ENCODE assay signal across 10 cellular contexts in genomic region chr11:10752061-10752460, GRCh38. TPM values are rescaled to one million over a fixed set of nuclear protein-coding genes. Genes with fewer than 3 reads are reported as not detected.
DNase-seq lines count a peak whose midpoint lies in the region; ATAC-seq, FAIRE-seq and TF ChIP-seq lines count a peak whose summit lies in the region.
"Had no signal": no experiment of that assay in that cellular context is flagged by ENCODE, and none has a peak within 500 bp of the region (broad histone marks: within the 10 kb centered on the region; RNA-seq: fewer than 3 reads in every experiment).

No MANE protein-coding gene starts in this region.

- no peak for TF ChIP-seq CTCF in astrocyte (IDR thresholded peaks at IDR 0.05; ENCODE audit: insufficient read depth, low read depth, low read length)
- no peak for TF ChIP-seq CTCF in right lobe of liver (IDR thresholded peaks at IDR 0.05)
- no peak for TF ChIP-seq CTCF in type B pancreatic cell (conservative IDR thresholded peaks at IDR 0.05)

- H3K9me3 ChIP-seq in astrocyte (ENCODE audit: insufficient read depth, low read depth, low read length): no peaks in the 10 kb centered on the region
- no peaks in the 10 kb centered on the region for H3K9me3 ChIP-seq in right lobe of liver

- H3K36me3 ChIP-seq in astrocyte (ENCODE audit: insufficient read depth, low read length) (peaks cover 19% of the 10 kb centered on the region), right lobe of liver (peaks cover 0 to 30% (median 8%) of the 10 kb centered on the region in 4 donors)

- H3K4me1 ChIP-seq in astrocyte (ENCODE audit: insufficient read depth, low read length) (peaks cover 8% of the 10 kb centered on the region), right lobe of liver (peaks cover 0 to 14% (median 5%) of the 10 kb centered on the region in 4 donors)

- H4K20me1 ChIP-seq in astrocyte (ENCODE audit: insufficient read depth, low read length): peaks cover 13% of the 10 kb centered on the region

- no peak for DNase-seq in activated naive CD4-positive, alpha-beta T cell treated with anti-CD3 and anti-CD28 coated beads, Interleukin-2, amount 10 ng/mL, durations not matched to agents 7 days and 5 days
- no peak for DNase-seq in activated naive CD4-positive, alpha-beta T cell treated with Interleukin-2 at 50 U/mL for 16 hours
- no peak for DNase-seq in astrocyte (ENCODE audit: low read depth)
- DNase-seq in right lobe of liver: no peak
- no peak for DNase-seq in type B pancreatic cell (ENCODE audit: extremely low spot score, unreplicated experiment)
- DNase-seq in mesenteric fat pad (ENCODE audit: low spot score): no peak
- DNase-seq: NCI-H2171 treated with DMSO at 0.1 percent for 48 hours had no signal

- CTCF ChIA-PET in activated naive CD4-positive, alpha-beta T cell treated with anti-CD3 and anti-CD28 coated beads, Interleukin-2, amount 10 ng/mL, durations not matched to agents 7 days and 5 days (lab: Charles Lee): interaction anchor here (1.0 to 2.7 kb wide), 3 partner anchors 18 to 211 kb away, joined by 3 to 12 read pairs (median 4); partner anchors contain the start of gene RNF141

- peak overlapping the region; percentile 96 for H3K4me3 Mint-ChIP-seq in activated naive CD4-positive, alpha-beta T cell treated with anti-CD3 and anti-CD28 coated beads, Interleukin-2, amount 10 ng/mL, durations not matched to agents 7 days and 5 days
- H3K4me3 Mint-ChIP-seq in astrocyte (ENCODE audit: unreplicated experiment): peak overlapping the region; percentile 96
- peak overlapping the region; percentile 98 for H3K4me3 Mint-ChIP-seq in type B pancreatic cell

- no peak overlapping the region for H3K27ac ChIP-seq in astrocyte (ENCODE audit: low read depth, low read length)
- H3K27ac ChIP-seq in right lobe of liver: peak overlapping the region in 1 of 3 donors; percentile 95

- 9% methylated on average over 2 of the region's 2 CpGs for WGBS in right lobe of liver (ENCODE audit: insufficient coverage, low coverage, low lambda C conversion rate, missing lambda C conversion rate)

- H3K27me3 Mint-ChIP-seq in activated naive CD4-positive, alpha-beta T cell treated with anti-CD3 and anti-CD28 coated beads, Interleukin-2, amount 10 ng/mL, durations not matched to agents 7 days and 5 days: no peaks in the 10 kb centered on the region
- no peaks in the 10 kb centered on the region for H3K27me3 Mint-ChIP-seq in astrocyte (ENCODE audit: low read depth, unreplicated experiment)
- H3K27me3 Mint-ChIP-seq in type B pancreatic cell: no peaks in the 10 kb centered on the region

- peaks cover 35% of the 10 kb centered on the region for H3K4me1 Mint-ChIP-seq in activated naive CD4-positive, alpha-beta T cell treated with anti-CD3 and anti-CD28 coated beads, Interleukin-2, amount 10 ng/mL, durations not matched to agents 7 days and 5 days
- H3K4me1 Mint-ChIP-seq in astrocyte (ENCODE audit: low read depth, unreplicated experiment) (peaks cover 2% of the 10 kb centered on the region), type B pancreatic cell (ENCODE audit: unreplicated experiment) (peaks cover 5% of the 10 kb centered on the region)

- peak overlapping the region; percentile 93 for H3K4me2 ChIP-seq in astrocyte (ENCODE audit: low read length)

- H3K9me3 Mint-ChIP-seq in activated naive CD4-positive, alpha-beta T cell treated with anti-CD3 and anti-CD28 coated beads, Interleukin-2, amount 10 ng/mL, durations not matched to agents 7 days and 5 days: no peaks in the 10 kb centered on the region
- no peaks in the 10 kb centered on the region for H3K9me3 Mint-ChIP-seq in astrocyte (ENCODE audit: unreplicated experiment)
- H3K9me3 Mint-ChIP-seq in type B pancreatic cell: no peaks in the 10 kb centered on the region

- no peaks in the 10 kb centered on the region for H3K27me3 ChIP-seq in astrocyte (ENCODE audit: insufficient read depth, low read length)
- no peaks in the 10 kb centered on the region for H3K27me3 ChIP-seq in right lobe of liver

- peak overlapping the region; percentile 86 for H3K4me3 ChIP-seq in astrocyte (ENCODE audit: insufficient read depth, low read depth, low read length)
- H3K4me3 ChIP-seq in right lobe of liver: peak overlapping the region; percentile 75 to 90 (median 80)

- H3K79me2 ChIP-seq in astrocyte (ENCODE audit: insufficient read depth, low read length): peaks cover 27% of the 10 kb centered on the region

- intact Hi-C loops in right lobe of liver (cut with DNase I): no loop called here

- H3K36me3 Mint-ChIP-seq in activated naive CD4-positive, alpha-beta T cell treated with anti-CD3 and anti-CD28 coated beads, Interleukin-2, amount 10 ng/mL, durations not matched to agents 7 days and 5 days: peaks cover 24% of the 10 kb centered on the region
- H3K36me3 Mint-ChIP-seq in astrocyte (ENCODE audit: low read depth, unreplicated experiment) (no peaks in the 10 kb centered on the region), type B pancreatic cell (peaks cover 12% of the 10 kb centered on the region)

- ATAC-seq in right lobe of liver: peak in 1 of 4 donors; percentile 21
- no peak for ATAC-seq in HG03457 (IDR thresholded peaks at IDR 0.05; ENCODE audit: unreplicated experiment)
- ATAC-seq in GM18511 (IDR thresholded peaks at IDR 0.05; ENCODE audit: unreplicated experiment): no peak

- TF ChIP-seq POLR2A in right lobe of liver (IDR thresholded peaks at IDR 0.05): no peak

- H2AFZ ChIP-seq in astrocyte (ENCODE audit: low read depth, low read length): no peak overlapping the region

- FAIRE-seq in astrocyte (lab: Jason Lieb, UNC): no peak
- FAIRE-seq: G401.6 had no signal

- H3K9ac ChIP-seq in astrocyte (ENCODE audit: low read length): peak overlapping the region; percentile 86

- peak overlapping the region; percentile 93 for H3K27ac Mint-ChIP-seq in activated naive CD4-positive, alpha-beta T cell treated with anti-CD3 and anti-CD28 coated beads, Interleukin-2, amount 10 ng/mL, durations not matched to agents 7 days and 5 days
- H3K27ac Mint-ChIP-seq in astrocyte (ENCODE audit: unreplicated experiment) (no peak overlapping the region), type B pancreatic cell (peak overlapping the region; percentile 93)

RNA-seq across cellular contexts. Expression of gene CTR9, which starts 1.0 kb away (rescaled TPM):
- total RNA-seq in astrocyte (29.3 and 36.0 TPM in 2 replicates), right lobe of liver (10 to 100 TPM; 15.9 to 38.9 (median 20.0) TPM), type B pancreatic cell (ENCODE audit: low replicate concordance) (35.6 and 44.0 TPM in 2 replicates), mesenteric fat pad (32.5 TPM)

RNA-seq across cellular contexts. Expression of gene EIF4G2, which starts 56.7 kb away (rescaled TPM):
- total RNA-seq in astrocyte (1,309 and 1,364 TPM in 2 replicates), right lobe of liver (100 to 1,000 TPM; 229 to 373 (median 302) TPM), type B pancreatic cell (ENCODE audit: low replicate concordance) (1,043 and 1,092 TPM in 2 replicates), mesenteric fat pad (854 TPM)

RNA-seq across cellular contexts. Expression of gene IRAG1, which starts 58.5 kb away (rescaled TPM):
- 3.7 and 5.4 TPM in 2 replicates for total RNA-seq in astrocyte
- 1 to 10 TPM; 1.2 to 2.3 (median 1.4) TPM for total RNA-seq in right lobe of liver
- total RNA-seq in type B pancreatic cell (ENCODE audit: low replicate concordance): 1.5 and 5.1 TPM in 2 replicates
- 24.8 TPM for total RNA-seq in mesenteric fat pad
